17 cellular contexts compared by ENCODE assay signal in the genomic region with DNA sequence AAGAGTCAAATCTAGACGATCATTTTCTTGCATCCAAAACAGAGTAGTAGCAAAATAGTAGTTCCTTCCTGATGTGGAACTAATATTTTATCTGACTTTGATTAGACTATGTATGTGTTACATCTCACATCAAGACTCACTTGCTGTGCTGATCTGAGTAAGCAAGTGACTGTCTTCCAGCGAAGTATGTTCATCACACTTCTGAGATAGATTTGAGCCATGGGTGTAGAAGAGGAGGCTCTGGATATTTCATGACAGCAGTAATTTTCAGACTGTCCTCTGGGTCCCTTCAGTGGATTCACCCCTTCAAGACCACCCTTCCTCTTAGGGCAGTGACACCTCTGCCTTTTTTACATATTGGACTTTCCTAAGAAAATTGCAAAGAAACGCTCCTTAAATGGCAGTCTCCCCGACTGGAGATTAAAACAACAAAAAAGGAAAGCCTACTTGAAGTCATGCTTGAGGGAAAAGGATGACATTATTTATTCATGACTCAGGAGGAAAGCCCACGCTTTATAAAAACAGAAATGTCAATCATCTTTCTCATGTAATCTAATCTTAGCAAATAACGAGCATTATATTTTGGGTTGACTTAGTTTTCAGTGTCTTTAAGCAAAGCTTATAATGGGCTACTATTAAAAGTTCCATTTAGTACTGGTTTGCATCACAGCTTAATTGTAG. TPM values are rescaled to one million over a fixed set of nuclear protein-coding genes. Genes with fewer than 3 reads are reported as not detected.
DNase-seq lines count a peak whose midpoint lies in the region; ATAC-seq and TF ChIP-seq lines count a peak whose summit lies in the region.
"Had no signal": no experiment of that assay in that cellular context is flagged by ENCODE, and none has a peak within 500 bp of the region (broad histone marks: within the 10 kb centered on the region; RNA-seq: fewer than 3 reads in every experiment).

No MANE protein-coding gene starts in this region.

- peak overlapping the region; percentile 65 for H3K27ac Mint-ChIP-seq in T-helper 17 cell
- H3K27ac Mint-ChIP-seq: activated CD4-positive, alpha-beta memory T cell treated with anti-CD3 and anti-CD28 coated beads for 36 hours; activated naive CD8-positive, alpha-beta T cell treated with anti-CD3 and anti-CD28 coated beads, Interleukin-2, amount 10 ng/mL, durations not matched to agents 7 days and 5 days; immature natural killer cell had no signal

- in situ Hi-C loops in gastrocnemius medialis (cut with MboI; ENCODE audit: low sequenced_read_pairs in 4 of 4), result no loop called here

- ATAC-seq in T-helper 17 cell (no peak), gastrocnemius medialis (no peak), GM18502 (IDR thresholded peaks at IDR 0.05; ENCODE audit: poor library complexity, unreplicated experiment) (no peak), HG03095 (IDR thresholded peaks at IDR 0.05; ENCODE audit: unreplicated experiment) (no peak)
- ATAC-seq: Panc1 had no signal

- no peaks in the 10 kb centered on the region for H3K27me3 ChIP-seq in gastrocnemius medialis

- intact Hi-C loops in gastrocnemius medialis (cut with DNase I; ENCODE audit: low total_unique reads), result no loop called here

- no peak for TF ChIP-seq POLR2A in gastrocnemius medialis (IDR thresholded peaks at IDR 0.05)

- no peak overlapping the region for H3K4me3 Mint-ChIP-seq in T-helper 17 cell
- H3K4me3 Mint-ChIP-seq: activated CD4-positive, alpha-beta memory T cell treated with anti-CD3 and anti-CD28 coated beads for 36 hours; activated naive CD8-positive, alpha-beta T cell treated with anti-CD3 and anti-CD28 coated beads, Interleukin-2, amount 10 ng/mL, durations not matched to agents 7 days and 5 days; activated T-cell treated with anti-CD3 and anti-CD28 coated beads, Interleukin-2, amount 50 U/mL, for 4 hours; immature natural killer cell; nephron progenitor cell had no signal

- H3K27ac ChIP-seq in gastrocnemius medialis, result peak overlapping the region; percentile 53 to 99 (median 58)

- H3K9me3 ChIP-seq in T-helper 17 cell (ENCODE audit: control insufficient read depth, low read length, poor library complexity, severe bottlenecking) (no peaks in the 10 kb centered on the region), gastrocnemius medialis (no peaks in the 10 kb centered on the region)

- peaks cover 4% of the 10 kb centered on the region for H3K36me3 Mint-ChIP-seq in T-helper 17 cell (ENCODE audit: low read depth)
- H3K36me3 Mint-ChIP-seq: activated CD4-positive, alpha-beta memory T cell treated with anti-CD3 and anti-CD28 coated beads for 36 hours had no signal

- H3K4me3 ChIP-seq in fibroblast of pulmonary artery (replicated peaks; ENCODE audit: low read depth, low read length) (no peak overlapping the region), gastrocnemius medialis (no peak overlapping the region)

- H3K4me1 Mint-ChIP-seq in T-helper 17 cell, result no peaks in the 10 kb centered on the region

- no peaks in the 10 kb centered on the region for H3K27me3 Mint-ChIP-seq in T-helper 17 cell
- H3K27me3 Mint-ChIP-seq: activated CD4-positive, alpha-beta memory T cell treated with anti-CD3 and anti-CD28 coated beads for 36 hours; activated naive CD8-positive, alpha-beta T cell treated with anti-CD3 and anti-CD28 coated beads, Interleukin-2, amount 10 ng/mL, durations not matched to agents 7 days and 5 days had no signal

- TF ChIP-seq CTCF in fibroblast of pulmonary artery (IDR thresholded peaks at IDR 0.05; ENCODE audit: low read length, missing control alignments) (no peak), gastrocnemius medialis (IDR thresholded peaks at IDR 0.05 in 4 of 5, conservative IDR thresholded peaks at IDR 0.05 in 1 of 5) (no peak)

- peaks cover 10 to 40% of the 10 kb centered on the region in 2 donors for H3K4me1 ChIP-seq in gastrocnemius medialis

- DNase-seq in DMS53 (lab: John Stamatoyannopoulos, UW) (peak; percentile 8), T-helper 17 cell (no peak), fibroblast of pulmonary artery (ENCODE audit: low read depth) (peak; percentile 20), gastrocnemius medialis (no peak)
- DNase-seq in activated effector memory CD4-positive, alpha-beta T cell treated with Interleukin-2 at 50 U/mL for 16 hours, result no peak
- DNase-seq: activated CD4-positive, alpha-beta memory T cell treated with anti-CD3 and anti-CD28 coated beads for 36 hours; activated naive CD8-positive, alpha-beta T cell treated with anti-CD3 and anti-CD28 coated beads, Interleukin-2, amount 10 ng/mL, durations not matched to agents 7 days and 5 days; activated T-cell treated with anti-CD3 and anti-CD28 coated beads, Interleukin-2, amount 50 U/mL, for 4 hours; cerebellar nuclear complex; immature natural killer cell; NCI-H187 treated with DMSO at 0.1 percent for 48 hours; NCI-H524 treated with DMSO at 0.1 percent for 48 hours; nephron progenitor cell; stimulated activated CD4-positive, alpha-beta T cell treated with anti-CD3 and anti-CD28 coated beads, Interleukin-2, amount 100 ng/mL, for 24 hours had no signal

- peaks cover 0 to 76% of the 10 kb centered on the region in 2 donors for H3K36me3 ChIP-seq in gastrocnemius medialis

RNA-seq across cellular contexts. Expression of a gene that starts 22.8 kb away (rescaled TPM):
- total RNA-seq in T-helper 17 cell (1 to 10 TPM; 3.5 to 7.1 TPM), gastrocnemius medialis (100 to 1,000 TPM; 111 to 377 (median 324) TPM)

Comparison
In these comparisons a context has a peak if more than half of its experiments do, and no peak if none do; other contexts are left out.
1. DNase-seq: peak in DMS53 (single experiment) and fibroblast of pulmonary artery (single experiment); none in T-helper 17 cell (0 of 3), gastrocnemius medialis (0 of 2) and activated effector memory CD4-positive, alpha-beta T cell treated with Interleukin-2 at 50 U/mL for 16 hours (single experiment).
2. RNA of a gene that starts 22.8 kb away (total RNA-seq): 111 to 377 TPM in gastrocnemius medialis; 3.5 to 7.1 TPM in T-helper 17 cell; every median in the first group is over 10 times any median in the second.